In genomic region chr16:8944113-8944765, GRCh38 we compare ENCODE assay signal across 10 cellular contexts. TPM values are rescaled to one million over a fixed set of nuclear protein-coding genes. Genes with fewer than 3 reads are reported as not detected.
DNase-seq lines count a peak whose midpoint lies in the region; ATAC-seq, FAIRE-seq and TF ChIP-seq lines count a peak whose summit lies in the region.
"Had no signal": no experiment of that assay in that cellular context is flagged by ENCODE, and none has a peak within 500 bp of the region (broad histone marks: within the 10 kb centered on the region; RNA-seq: fewer than 3 reads in every experiment).

No MANE protein-coding gene starts in this region.

- intact Hi-C loops in naive thymus-derived CD4-positive, alpha-beta T cell (cut with micrococcal nuclease): loop anchor here in 1 of 2 donors (2.0 kb wide), 1 partner anchor 17 kb away; no protein-coding TSS in a partner anchor
- intact Hi-C loops in MCF 10A (cut with micrococcal nuclease): no loop called here
- intact Hi-C loops in mucosa of descending colon (cut with DNase I, micrococcal nuclease): loop anchor here in 1 of 2 donors (5.0 kb wide), 1 partner anchor 57 kb away; no protein-coding TSS in a partner anchor

- peaks cover 100% of the 10 kb centered on the region for H3K79me2 ChIP-seq in MM.1S (ENCODE audit: low read length)

- peak; percentile 66 for DNase-seq in MM.1S
- no peak for DNase-seq in naive thymus-derived CD4-positive, alpha-beta T cell
- DNase-seq in MCF 10A (ENCODE audit: unreplicated experiment): no peak
- DNase-seq in mucosa of descending colon: no peak
- DNase-seq in small intestine: no peak
- no peak for DNase-seq in BE2C
- DNase-seq: nucleus accumbens had no signal

- H3K4me1 Mint-ChIP-seq in naive thymus-derived CD4-positive, alpha-beta T cell: peaks cover 71 to 100% (median 97%) of the 10 kb centered on the region in 7 donors
- H3K4me1 Mint-ChIP-seq in MCF 10A (ENCODE audit: insufficient read depth, unreplicated experiment): peaks cover 14% of the 10 kb centered on the region

- H3K9ac ChIP-seq in MM.1S (ENCODE audit: low read length): peak overlapping the region; percentile 37

- WGBS in small intestine, 3 donors: 37 to 48% (median 44%) methylated on average over 3 of the region's 3 CpGs

- no peaks in the 10 kb centered on the region for H3K27me3 Mint-ChIP-seq in naive thymus-derived CD4-positive, alpha-beta T cell
- H3K27me3 Mint-ChIP-seq in MCF 10A (ENCODE audit: insufficient read depth, unreplicated experiment): no peaks in the 10 kb centered on the region

- H3K27ac Mint-ChIP-seq in naive thymus-derived CD4-positive, alpha-beta T cell: peak overlapping the region; percentile 28 to 82 (median 69)
- no peak overlapping the region for H3K27ac Mint-ChIP-seq in MCF 10A (ENCODE audit: low read depth, unreplicated experiment)

- H3K4me3 ChIP-seq in MM.1S (ENCODE audit: low read length): peak overlapping the region; percentile 19
- H3K4me3 ChIP-seq in naive thymus-derived CD4-positive, alpha-beta T cell (ENCODE audit: low read length): no peak overlapping the region
- H3K4me3 ChIP-seq in mucosa of descending colon: no peak overlapping the region
- no peak overlapping the region for H3K4me3 ChIP-seq in small intestine (ENCODE audit: low read depth in 1 of 2, low read length in 2 of 2)
- no peak overlapping the region for H3K4me3 ChIP-seq in BE2C (ENCODE audit: low read depth, low read length)

- TF ChIP-seq CTCF in MM.1S (IDR thresholded peaks at IDR 0.05; ENCODE audit: low read length): no peak
- TF ChIP-seq CTCF in MCF 10A (IDR thresholded peaks at IDR 0.05; ENCODE audit: unreplicated experiment): no peak
- TF ChIP-seq CTCF in mucosa of descending colon (IDR thresholded peaks at IDR 0.05): no peak
- no peak for TF ChIP-seq CTCF in BE2C (IDR thresholded peaks at IDR 0.05; ENCODE audit: low read depth, low read length)

- H3K4me2 ChIP-seq in MM.1S (ENCODE audit: low read depth, low read length): peak overlapping the region; percentile 70

- POLR2A ChIA-PET in naive thymus-derived CD4-positive, alpha-beta T cell (lab: Charles Lee): no interaction called here
- POLR2A ChIA-PET in MCF 10A (lab: Yijun Ruan, JAX): no interaction called here

- no peaks in the 10 kb centered on the region for H3K9me3 Mint-ChIP-seq in naive thymus-derived CD4-positive, alpha-beta T cell
- H3K9me3 Mint-ChIP-seq in MCF 10A (ENCODE audit: unreplicated experiment): no peaks in the 10 kb centered on the region

- no peak for FAIRE-seq in small intestine (lab: Jason Lieb, UNC)
- FAIRE-seq: astrocyte had no signal

- H3K36me3 ChIP-seq in MM.1S (replicated peaks; ENCODE audit: insufficient read depth, low read length): no peaks in the 10 kb centered on the region
- H3K36me3 ChIP-seq in naive thymus-derived CD4-positive, alpha-beta T cell (ENCODE audit: control insufficient read depth in 2 of 3, insufficient read depth in 3 of 3, low read length in 3 of 3): no peaks in the 10 kb centered on the region
- H3K36me3 ChIP-seq in mucosa of descending colon (ENCODE audit: low read depth): no peaks in the 10 kb centered on the region
- H3K36me3 ChIP-seq in small intestine (ENCODE audit: control insufficient read depth in 2 of 2, insufficient read depth in 2 of 2, low read length in 2 of 2): peaks cover 0 to 2% of the 10 kb centered on the region in 2 donors
- no peaks in the 10 kb centered on the region for H3K36me3 ChIP-seq in BE2C

- H3K9me3 ChIP-seq in MM.1S (replicated peaks; ENCODE audit: insufficient read depth, low read length) (no peaks in the 10 kb centered on the region), mucosa of descending colon (no peaks in the 10 kb centered on the region), small intestine (ENCODE audit: control insufficient read depth, low read depth) (no peaks in the 10 kb centered on the region), BE2C (no peaks in the 10 kb centered on the region)
- no peaks in the 10 kb centered on the region for H3K9me3 ChIP-seq in naive thymus-derived CD4-positive, alpha-beta T cell (ENCODE audit: control insufficient read depth in 2 of 3, low read length in 3 of 3)

- H3K36me3 Mint-ChIP-seq in naive thymus-derived CD4-positive, alpha-beta T cell: peaks cover 0 to 3% (median 0%) of the 10 kb centered on the region in 5 donors
- H3K36me3 Mint-ChIP-seq in MCF 10A (ENCODE audit: insufficient read depth, unreplicated experiment): no peaks in the 10 kb centered on the region

- BruUV-seq in MCF 10A (replicated peaks; lab: Mats Ljungman, UMichigan): no TSS peak

- H3K9me2 ChIP-seq in MM.1S (replicated peaks; ENCODE audit: insufficient read depth, low read length): no peaks in the 10 kb centered on the region

- ATAC-seq in GM18511 (IDR thresholded peaks at IDR 0.05; ENCODE audit: unreplicated experiment) (peak; percentile 79), GM21737 (IDR thresholded peaks at IDR 0.05; ENCODE audit: unreplicated experiment) (peak; percentile 58), mucosa of descending colon (no peak)
- peak; percentile 53 for ATAC-seq in naive thymus-derived CD4-positive, alpha-beta T cell

- peaks cover 97% of the 10 kb centered on the region for H4K20me1 ChIP-seq in MM.1S (ENCODE audit: insufficient read depth, low read length)

- H3K4me3 Mint-ChIP-seq in naive thymus-derived CD4-positive, alpha-beta T cell: peak overlapping the region; percentile 68 to 82 (median 75)
- H3K4me3 Mint-ChIP-seq in MCF 10A (ENCODE audit: unreplicated experiment): no peak overlapping the region

- H3K4me1 ChIP-seq in MM.1S (ENCODE audit: low read length): peaks cover 78% of the 10 kb centered on the region
- H3K4me1 ChIP-seq in naive thymus-derived CD4-positive, alpha-beta T cell (ENCODE audit: control insufficient read depth in 2 of 2, insufficient read depth in 2 of 2, low read length in 2 of 2): peaks cover 61 to 73% of the 10 kb centered on the region in 2 donors
- H3K4me1 ChIP-seq in mucosa of descending colon (ENCODE audit: low read depth): peaks cover 76% of the 10 kb centered on the region
- peaks cover 19 to 35% of the 10 kb centered on the region in 2 donors for H3K4me1 ChIP-seq in small intestine (ENCODE audit: control insufficient read depth in 2 of 2, insufficient read depth in 1 of 2, low read depth in 1 of 2, low read length in 1 of 2)
- no peaks in the 10 kb centered on the region; the same call in 1 of the 2 replicates for H3K4me1 ChIP-seq in BE2C

- H3K27ac ChIP-seq in MM.1S (ENCODE audit: low read length) (peak overlapping the region; percentile 75; the same call in 1 of the 2 replicates), small intestine (ENCODE audit: low read depth in 1 of 2, low read length in 1 of 2) (peak overlapping the region in 1 of 2 donors; percentile 28)
- no peak overlapping the region for H3K27ac ChIP-seq in naive thymus-derived CD4-positive, alpha-beta T cell (ENCODE audit: low read depth, low read length)

- H2AFZ ChIP-seq in MM.1S (ENCODE audit: low read length): no peak overlapping the region

- CTCF ChIA-PET in naive thymus-derived CD4-positive, alpha-beta T cell (lab: Charles Lee): interaction anchor here (0.6 kb wide), 2 partner anchors 21 to 391 kb away, joined by 3 read pairs; no protein-coding TSS in a partner anchor
- CTCF ChIA-PET in MCF 10A (lab: Yijun Ruan, JAX): interaction anchor here (2.2 kb wide), 1 partner anchor 64 kb away, joined by 7 read pairs; no protein-coding TSS in a partner anchor

- H3K27me3 ChIP-seq in MM.1S (replicated peaks; ENCODE audit: insufficient read depth, low read length) (no peaks in the 10 kb centered on the region), small intestine (ENCODE audit: control insufficient read depth in 2 of 2, insufficient read depth in 2 of 2, low read length in 2 of 2) (no peaks in the 10 kb centered on the region), BE2C (no peaks in the 10 kb centered on the region)
- no peaks in the 10 kb centered on the region for H3K27me3 ChIP-seq in naive thymus-derived CD4-positive, alpha-beta T cell (ENCODE audit: control insufficient read depth in 2 of 2, insufficient read depth in 2 of 2, low read length in 2 of 2)

- peaks cover 29% of the 10 kb centered on the region for H3F3A ChIP-seq in MM.1S (ENCODE audit: insufficient read depth, low read length)

RNA-seq across cellular contexts. Expression of gene USP7, which starts 19.5 kb away (rescaled TPM):
- 100 to 1,000 TPM; 175 to 261 (median 178) TPM for total RNA-seq in naive thymus-derived CD4-positive, alpha-beta T cell
- 1 to 10 TPM; 8.9 to 9.0 TPM for polyA plus RNA-seq in naive thymus-derived CD4-positive, alpha-beta T cell
- total RNA-seq in MCF 10A (2022) (81.2 and 108 TPM in 2 replicates), mucosa of descending colon (100 to 1,000 TPM; 125 to 144 (median 130) TPM)
- 10 to 100 TPM; 31.6 to 39.6 (median 32.4) TPM for polyA plus RNA-seq in small intestine
- 70.9 TPM for polyA plus RNA-seq in BE2C (2012; ENCODE audit: insufficient read depth, insufficient read length, low read depth)
